In the genomic region with DNA sequence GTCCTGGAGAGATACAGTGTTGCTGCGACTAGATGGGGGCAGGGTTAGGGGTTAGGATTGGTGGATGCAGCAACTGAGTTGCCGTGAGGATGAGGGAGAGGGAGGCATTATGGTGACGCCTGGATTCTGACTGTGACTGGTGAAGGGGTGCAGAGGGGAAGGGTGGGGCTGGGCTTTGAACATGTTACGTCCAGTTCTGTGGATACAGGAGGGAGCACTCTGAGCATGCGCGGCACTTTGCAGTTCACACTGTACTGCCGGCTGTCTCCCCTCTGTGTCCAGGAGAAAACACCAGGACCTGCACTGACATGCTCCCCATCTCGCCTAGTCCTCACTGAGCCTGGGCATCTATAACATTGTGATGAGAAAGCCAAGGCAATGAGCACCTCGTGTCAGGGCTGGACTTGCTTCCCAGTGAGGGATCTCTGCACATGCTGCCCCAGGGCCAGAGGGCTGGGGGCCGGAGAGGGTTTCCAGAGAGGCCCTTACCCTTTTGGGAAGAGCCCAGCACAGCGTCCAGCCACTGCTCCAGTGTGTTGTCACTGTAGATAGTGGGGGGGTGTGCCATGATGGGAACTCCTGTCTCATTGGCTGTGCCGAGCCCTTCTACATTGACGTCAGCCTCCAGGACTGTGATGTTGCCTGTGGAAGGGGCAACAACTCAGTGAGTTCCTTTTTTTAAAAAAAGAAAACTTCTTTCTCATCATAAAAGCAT, we compare ENCODE assay signal across 20 cellular contexts. TPM values are rescaled to one million over a fixed set of nuclear protein-coding genes. Genes with fewer than 3 reads are reported as not detected.
DNase-seq lines count a peak whose midpoint lies in the region; ATAC-seq and TF ChIP-seq lines count a peak whose summit lies in the region.
"Had no signal": no experiment of that assay in that cellular context is flagged by ENCODE, and none has a peak within 500 bp of the region (broad histone marks: within the 10 kb centered on the region; RNA-seq: fewer than 3 reads in every experiment).

No MANE protein-coding gene starts in this region.

- H3K23ac ChIP-seq in IMR-90 (ENCODE audit: low read depth, low read length) (no peak overlapping the region), neuronal stem cell (ENCODE audit: low read depth, low read length, poor library complexity) (no peak overlapping the region)

- H2BK15ac ChIP-seq in IMR-90 (ENCODE audit: low read depth, low read length) (no peak overlapping the region), neuronal stem cell (ENCODE audit: low read length) (no peak overlapping the region)

- no peaks in the 10 kb centered on the region for H3K9me3 ChIP-seq in IMR-90 (ENCODE audit: control insufficient read depth, insufficient read depth, low read length)
- no peaks in the 10 kb centered on the region for H3K9me3 ChIP-seq in neuronal stem cell (replicated peaks in 1 of 2; ENCODE audit: control insufficient read depth in 2 of 2, insufficient read depth in 1 of 2, low read depth in 1 of 2, low read length in 2 of 2)
- H3K9me3 ChIP-seq: body of pancreas had no signal

- H2BK120ac ChIP-seq in IMR-90 (ENCODE audit: low read depth, low read length) (no peak overlapping the region), neuronal stem cell (ENCODE audit: low read depth, low read length) (no peak overlapping the region)

- H3K79me1 ChIP-seq in IMR-90 (ENCODE audit: low read depth in 1 of 2, low read length in 2 of 2) = no peaks in the 10 kb centered on the region
- H3K79me1 ChIP-seq in neuronal stem cell (ENCODE audit: low read depth, low read length) = no peaks in the 10 kb centered on the region

- TF ChIP-seq RAD21 in IMR-90 (IDR thresholded peaks at IDR 0.05; ENCODE audit: low read length) = no peak

- no peak overlapping the region for H2BK20ac ChIP-seq in IMR-90 (ENCODE audit: low read depth, low read length)

- intact Hi-C loops in IMR-90 (cut with micrococcal nuclease) = no loop called here

- H2AK5ac ChIP-seq in IMR-90 (ENCODE audit: low read depth, low read length) = no peak overlapping the region
- H2AK5ac ChIP-seq in neuronal stem cell (ENCODE audit: low read depth, low read length) = no peak overlapping the region

- H3K18ac ChIP-seq in IMR-90 (ENCODE audit: low read depth, low read length) (no peak overlapping the region), neuronal stem cell (ENCODE audit: low read length) (no peak overlapping the region)

- H4K20me1 ChIP-seq in IMR-90 (ENCODE audit: insufficient read depth, low read length) = no peaks in the 10 kb centered on the region

- peak overlapping the region; percentile 47 for H2AFZ ChIP-seq in IMR-90 (replicated peaks; ENCODE audit: low read length, poor library complexity)
- H2AFZ ChIP-seq in neuronal stem cell (ENCODE audit: low read length) = no peak overlapping the region

- CTCF ChIA-PET in IMR-90 (lab: Yijun Ruan, JAX) = no interaction called here
- CTCF ChIA-PET in activated CD8-positive, alpha-beta T cell treated with anti-CD3 and anti-CD28 coated beads, Interleukin-2, amount 10 ng/mL, durations not matched to agents 7 days and 5 days (lab: Charles Lee) = no interaction called here

- H2BK5ac ChIP-seq in IMR-90 (ENCODE audit: low read depth, low read length, poor library complexity, severe bottlenecking) = no peak overlapping the region
- no peak overlapping the region for H2BK5ac ChIP-seq in neuronal stem cell (ENCODE audit: low read length)

- H2AK9ac ChIP-seq in IMR-90 (replicated peaks; ENCODE audit: low read depth, low read length, poor library complexity) = no peak overlapping the region

- H3K27me3 ChIP-seq in IMR-90 (ENCODE audit: control insufficient read depth, insufficient read depth, low read length) (peaks cover 33% of the 10 kb centered on the region), neuronal stem cell (ENCODE audit: control insufficient read depth in 3 of 3, insufficient read depth in 3 of 3, low read depth in 1 of 3, low read length in 3 of 3) (peaks cover 0 to 4% (median 0%) of the 10 kb centered on the region in 3 experiments)
- H3K27me3 ChIP-seq: body of pancreas had no signal

- H3K36me3 ChIP-seq in IMR-90 (ENCODE audit: control insufficient read depth, insufficient read depth, low read length) (no peaks in the 10 kb centered on the region), neuronal stem cell (replicated peaks in 1 of 2; ENCODE audit: control insufficient read depth in 2 of 2, insufficient read depth in 2 of 2, low read length in 2 of 2) (no peaks in the 10 kb centered on the region)
- H3K36me3 ChIP-seq: WERI-Rb-1 had no signal

- H4K5ac ChIP-seq in IMR-90 (ENCODE audit: low read depth, low read length) = no peak overlapping the region

- ATAC-seq in IMR-90 (ENCODE audit: low read depth) (no peak), esophagus mucosa (peak; percentile 85), HG02678 (IDR thresholded peaks at IDR 0.05; ENCODE audit: unreplicated experiment) (no peak), HG03520 (IDR thresholded peaks at IDR 0.05; ENCODE audit: unreplicated experiment) (no peak), GM18873 (IDR thresholded peaks at IDR 0.05; ENCODE audit: low FRiP score, unreplicated experiment) (no peak)
- ATAC-seq in activated CD8-positive, alpha-beta T cell treated with anti-CD3 and anti-CD28 coated beads, Interleukin-2, amount 10 ng/mL, durations not matched to agents 7 days and 5 days = no peak
- ATAC-seq: body of pancreas, T-cell had no signal

- POLR2A ChIA-PET in IMR-90 (lab: Charles Lee; ENCODE audit: unreplicated experiment) = no interaction called here
- POLR2A ChIA-PET in activated CD8-positive, alpha-beta T cell treated with anti-CD3 and anti-CD28 coated beads, Interleukin-2, amount 10 ng/mL, durations not matched to agents 7 days and 5 days (lab: Charles Lee) = no interaction called here

- no peaks in the 10 kb centered on the region for H3K36me3 Mint-ChIP-seq in activated CD8-positive, alpha-beta T cell treated with anti-CD3 and anti-CD28 coated beads, Interleukin-2, amount 10 ng/mL, durations not matched to agents 7 days and 5 days (ENCODE audit: low read depth)
- H3K36me3 Mint-ChIP-seq: activated CD4-positive, alpha-beta memory T cell treated with anti-CD3 and anti-CD28 coated beads for 36 hours; activated naive CD8-positive, alpha-beta T cell; naive B cell; T-cell had no signal

- DNase-seq in IMR-90 = no peak
- DNase-seq in NOMO-1 treated with DMSO at 0.1 percent for 48 hours (lab: John Stamatoyannopoulos, UW; ENCODE audit: unreplicated experiment) = peak; percentile 43
- DNase-seq in neuronal stem cell (ENCODE audit: low spot score) = no peak
- DNase-seq in activated CD8-positive, alpha-beta T cell treated with anti-CD3 and anti-CD28 coated beads, Interleukin-2, amount 10 ng/mL, durations not matched to agents 7 days and 5 days = no peak
- DNase-seq: activated CD4-positive, alpha-beta memory T cell treated with anti-CD3 and anti-CD28 coated beads for 36 hours; activated T-cell treated with anti-CD3 and anti-CD28 coated beads, Interleukin-2, amount 50 U/mL, for 48 hours; naive B cell; NCI-H1417 treated with DMSO at 0.1 percent for 48 hours; T-cell; WERI-Rb-1 had no signal

- no peak for TF ChIP-seq POLR2A in IMR-90 (IDR thresholded peaks at IDR 0.05; ENCODE audit: low read depth, low read length)

- H3K4ac ChIP-seq in IMR-90 (ENCODE audit: low read depth, low read length) = no peak overlapping the region
- no peak overlapping the region for H3K4ac ChIP-seq in neuronal stem cell (ENCODE audit: low read length)

- no TSS peak for BruUV-seq in IMR-90 (replicated peaks; lab: Mats Ljungman, UMichigan)

- H3K4me3 ChIP-seq in IMR-90 (ENCODE audit: insufficient read depth, low read depth, low read length) (no peak overlapping the region), neuronal stem cell (ENCODE audit: low read length in 2 of 2) (no peak overlapping the region)
- H3K4me3 ChIP-seq: body of pancreas had no signal

- no peaks in the 10 kb centered on the region for H3K4me1 Mint-ChIP-seq in activated CD8-positive, alpha-beta T cell treated with anti-CD3 and anti-CD28 coated beads, Interleukin-2, amount 10 ng/mL, durations not matched to agents 7 days and 5 days (ENCODE audit: low read depth)
- H3K4me1 Mint-ChIP-seq: naive B cell, T-cell had no signal

- H2BK12ac ChIP-seq in neuronal stem cell (ENCODE audit: low read length) = no peak overlapping the region

- H3K14ac ChIP-seq in IMR-90 (replicated peaks; ENCODE audit: low read depth, low read length) = no peak overlapping the region
- no peak overlapping the region for H3K14ac ChIP-seq in neuronal stem cell (ENCODE audit: low read length)

- TF ChIP-seq CTCF in IMR-90 (conservative IDR thresholded peaks at IDR 0.05; ENCODE audit: low read depth, low read length) = no peak

- in situ Hi-C loops in IMR-90 (cut with MboI; ENCODE audit: low sequenced_read_pairs) = no loop called here

- 33% methylated on average over 1 of the region's 13 CpGs; no CpG with 5 or more reads in 1 of the 2 experiments for WGBS in IMR-90 (ENCODE audit: extremely low coverage in 2 of 2, insufficient read length in 1 of 2), 2 experiments
- WGBS in neuronal stem cell (ENCODE audit: extremely low coverage in 2 of 2, insufficient read length in 2 of 2, insufficient replicate concordance in 1 of 2), 2 donors = no CpG with 5 or more reads among the region's 13 CpGs

- H3K27ac Mint-ChIP-seq in activated CD8-positive, alpha-beta T cell treated with anti-CD3 and anti-CD28 coated beads, Interleukin-2, amount 10 ng/mL, durations not matched to agents 7 days and 5 days = no peak overlapping the region
- H3K27ac Mint-ChIP-seq: activated CD4-positive, alpha-beta memory T cell treated with anti-CD3 and anti-CD28 coated beads for 36 hours; activated naive CD8-positive, alpha-beta T cell; naive B cell; T-cell had no signal

- H3K9me3 Mint-ChIP-seq in activated CD8-positive, alpha-beta T cell treated with anti-CD3 and anti-CD28 coated beads, Interleukin-2, amount 10 ng/mL, durations not matched to agents 7 days and 5 days (ENCODE audit: insufficient read depth) = no peaks in the 10 kb centered on the region
- H3K9me3 Mint-ChIP-seq: activated CD4-positive, alpha-beta memory T cell treated with anti-CD3 and anti-CD28 coated beads for 36 hours; naive B cell; T-cell had no signal

- no peak overlapping the region for H3K4me3 Mint-ChIP-seq in activated CD8-positive, alpha-beta T cell treated with anti-CD3 and anti-CD28 coated beads, Interleukin-2, amount 10 ng/mL, durations not matched to agents 7 days and 5 days
- H3K4me3 Mint-ChIP-seq: activated CD4-positive, alpha-beta memory T cell treated with anti-CD3 and anti-CD28 coated beads for 36 hours; activated naive CD8-positive, alpha-beta T cell; naive B cell; T-cell had no signal

- H4K8ac ChIP-seq in IMR-90 (ENCODE audit: low read depth in 2 of 2, low read length in 2 of 2) = no peak overlapping the region
- no peak overlapping the region for H4K8ac ChIP-seq in neuronal stem cell (ENCODE audit: low read depth, low read length)

- H3K4me1 ChIP-seq in IMR-90 (ENCODE audit: control insufficient read depth, insufficient read depth, low read length) (no peaks in the 10 kb centered on the region), neuronal stem cell (ENCODE audit: control insufficient read depth in 2 of 2, insufficient read depth in 1 of 2, low read depth in 1 of 2, low read length in 2 of 2) (peaks cover 0 to 13% of the 10 kb centered on the region in 2 donors)
- H3K4me1 ChIP-seq: body of pancreas had no signal

- H3K27ac ChIP-seq in IMR-90 (ENCODE audit: insufficient read depth, low read length) (no peak overlapping the region), neuronal stem cell (replicated peaks; ENCODE audit: low read length) (no peak overlapping the region)
- H3K27ac ChIP-seq: body of pancreas, KMS-11, WERI-Rb-1 had no signal

- H3K4me2 ChIP-seq in IMR-90 (ENCODE audit: low read depth, low read length) (no peak overlapping the region), neuronal stem cell (ENCODE audit: insufficient read depth, low read length, poor library complexity, severe bottlenecking) (no peak overlapping the region)
- H3K4me2 ChIP-seq: KMS-11 had no signal

- H4K91ac ChIP-seq in IMR-90 (ENCODE audit: insufficient read depth, low read depth, low read length) = no peak overlapping the region
- no peak overlapping the region for H4K91ac ChIP-seq in neuronal stem cell (ENCODE audit: low read depth, low read length, poor library complexity)

- H3K56ac ChIP-seq in IMR-90 (ENCODE audit: extremely low read depth, insufficient read depth, low read length) = no peak overlapping the region

- H3K27me3 Mint-ChIP-seq in activated CD8-positive, alpha-beta T cell treated with anti-CD3 and anti-CD28 coated beads, Interleukin-2, amount 10 ng/mL, durations not matched to agents 7 days and 5 days (ENCODE audit: low read depth) = peaks cover 3% of the 10 kb centered on the region
- H3K27me3 Mint-ChIP-seq: activated CD4-positive, alpha-beta memory T cell treated with anti-CD3 and anti-CD28 coated beads for 36 hours; naive B cell had no signal

- no peaks in the 10 kb centered on the region for H3K9me1 ChIP-seq in IMR-90 (ENCODE audit: insufficient read depth, low read length)

- dilution Hi-C loops in IMR-90 (cut with HindIII; ENCODE audit: low sequenced_read_pairs, unreplicated experiment) = no loop called here

- no peak overlapping the region for H3K9ac ChIP-seq in IMR-90 (ENCODE audit: low read depth, low read length)
- peak overlapping the region; percentile 36 for H3K9ac ChIP-seq in neuronal stem cell (ENCODE audit: low read depth, low read length, poor library complexity)
- H3K9ac ChIP-seq: KMS-11 had no signal

RNA-seq across cellular contexts. Expression of a gene that starts 7.6 kb away (rescaled TPM):
- total RNA-seq in IMR-90 (2012; rRNA removed) (not detected in 2 replicates), esophagus mucosa (not detected)
- not detected in 2 replicates for polyA plus RNA-seq in IMR-90 (2012; rRNA removed)
- polyA plus RNA-seq in IMR-90 (2012; cell fraction: cytosol; rRNA removed) = not detected in 2 replicates
- polyA plus RNA-seq in IMR-90 (2012; cell fraction: nucleus; rRNA removed; ENCODE audit: low replicate concordance) = not detected in 2 replicates
- not detected for polyA plus RNA-seq in neuronal stem cell (2013, experiment 1 of 2)
- not detected for polyA plus RNA-seq in neuronal stem cell (2013, experiment 2 of 2)
- not detected for total RNA-seq in activated CD8-positive, alpha-beta T cell treated with anti-CD3 and anti-CD28 coated beads, Interleukin-2, amount 10 ng/mL, durations not matched to agents 7 days and 5 days
- total RNA-seq: activated CD4-positive, alpha-beta memory T cell treated with anti-CD3 and anti-CD28 coated beads for 36 hours; body of pancreas; frontal cortex; lung microvascular endothelial cell; T-cell; temporal lobe had no signal

RNA-seq across cellular contexts. Expression of a gene that starts 25.9 kb away (rescaled TPM):
- total RNA-seq in IMR-90 (2012; rRNA removed) = not detected in 2 replicates
- polyA plus RNA-seq in IMR-90 (2012; rRNA removed) = 0.06 TPM in 1 of 2 replicates, not detected in the other
- not detected in 2 replicates for polyA plus RNA-seq in IMR-90 (2012; cell fraction: cytosol; rRNA removed)
- 0.50 and 0.58 TPM in 2 replicates for polyA plus RNA-seq in IMR-90 (2012; cell fraction: nucleus; rRNA removed; ENCODE audit: low replicate concordance)
- total RNA-seq in esophagus mucosa = 0.68 TPM
- polyA plus RNA-seq in neuronal stem cell (2013, experiment 1 of 2) = 0.32 TPM
- 0.46 TPM for polyA plus RNA-seq in neuronal stem cell (2013, experiment 2 of 2)
- total RNA-seq in activated CD8-positive, alpha-beta T cell treated with anti-CD3 and anti-CD28 coated beads, Interleukin-2, amount 10 ng/mL, durations not matched to agents 7 days and 5 days = not detected
- total RNA-seq: lung microvascular endothelial cell had no signal
